ENCODE assay signal across 1 cellular context in genomic region chr3:60935709-60936108, GRCh38.
TF ChIP-seq lines count a peak whose summit lies in the region.

No MANE protein-coding gene starts in this region.

TF ChIP-seq in WTC11, 78 proteins besides CTCF, POLR2A, EP300 and RAD21 (continued from another document):
- TF ChIP-seq ZNF532 (CRISPR knock-in tag; IDR thresholded peaks at IDR 0.05; ENCODE audit: borderline replicate concordance) (no peak), ZSCAN18 (CRISPR knock-in tag; IDR thresholded peaks at IDR 0.05) (no peak), SMAD4 (CRISPR knock-in tag; IDR thresholded peaks at IDR 0.05) (no peak), JUN (CRISPR knock-in tag; IDR thresholded peaks at IDR 0.05) (no peak), FOXP4 (CRISPR knock-in tag; IDR thresholded peaks at IDR 0.05) (no peak), ZNF121 (CRISPR knock-in tag; IDR thresholded peaks at IDR 0.05) (no peak), TP53 (CRISPR knock-in tag; IDR thresholded peaks at IDR 0.05) (no peak), PRRX2 (CRISPR knock-in tag; IDR thresholded peaks at IDR 0.05) (no peak)
- TF ChIP-seq, protein P1, sequence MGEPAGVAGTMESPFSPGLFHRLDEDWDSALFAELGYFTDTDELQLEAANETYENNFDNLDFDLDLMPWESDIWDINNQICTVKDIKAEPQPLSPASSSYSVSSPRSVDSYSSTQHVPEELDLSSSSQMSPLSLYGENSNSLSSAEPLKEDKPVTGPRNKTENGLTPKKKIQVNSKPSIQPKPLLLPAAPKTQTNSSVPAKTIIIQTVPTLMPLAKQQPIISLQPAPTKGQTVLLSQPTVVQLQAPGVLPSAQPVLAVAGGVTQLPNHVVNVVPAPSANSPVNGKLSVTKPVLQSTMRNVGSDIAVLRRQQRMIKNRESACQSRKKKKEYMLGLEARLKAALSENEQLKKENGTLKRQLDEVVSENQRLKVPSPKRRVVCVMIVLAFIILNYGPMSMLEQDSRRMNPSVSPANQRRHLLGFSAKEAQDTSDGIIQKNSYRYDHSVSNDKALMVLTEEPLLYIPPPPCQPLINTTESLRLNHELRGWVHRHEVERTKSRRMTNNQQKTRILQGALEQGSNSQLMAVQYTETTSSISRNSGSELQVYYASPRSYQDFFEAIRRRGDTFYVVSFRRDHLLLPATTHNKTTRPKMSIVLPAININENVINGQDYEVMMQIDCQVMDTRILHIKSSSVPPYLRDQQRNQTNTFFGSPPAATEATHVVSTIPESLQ (CRISPR knock-in tag; IDR thresholded peaks at IDR 0.05): no peak
TF ChIP-seq in WTC11: peak in this region for 0.
